ENCODE assay signal across 21 cellular contexts in genomic region chr7:188727-189500, GRCh38.
"Had no signal": no experiment of that assay in that cellular context is flagged by ENCODE, and none has a peak within 500 bp of the region (broad histone marks: within the 10 kb centered on the region; RNA-seq: fewer than 3 reads in every experiment).

No MANE protein-coding gene starts in this region.

- H3K36me3 ChIP-seq: heart right ventricle, upper lobe of right lung had no signal

- H3K27ac Mint-ChIP-seq: activated B cell treated with CpG ODN at 0.5 μM for 24 hours; activated CD4-positive, alpha-beta memory T cell treated with anti-CD3 and anti-CD28 coated beads for 36 hours; activated naive CD4-positive, alpha-beta T cell treated with anti-CD3 and anti-CD28 coated beads, Interleukin-2, amount 10 ng/mL, durations not matched to agents 7 days and 5 days; natural killer cell treated with Interleukin-12 subunit alpha and Interleukin-12 subunit beta and Interleukin-15 and Interleukin-18, amount 100 ng/mL, for 72 hours; T-helper 1 cell treated with Interleukin-12 subunit alpha and Interleukin-12 subunit beta and Interleukin-4 antibody, amounts not matched to agents 30 μg/mL and 1 μg/mL, for 36 hours had no signal

- H3K36me3 Mint-ChIP-seq: activated naive CD4-positive, alpha-beta T cell treated with anti-CD3 and anti-CD28 coated beads, Interleukin-2, amount 10 ng/mL, durations not matched to agents 7 days and 5 days; natural killer cell treated with Interleukin-12 subunit alpha and Interleukin-12 subunit beta and Interleukin-15 and Interleukin-18, amount 100 ng/mL, for 72 hours had no signal

- H3K4me3 ChIP-seq: coronary artery, heart right ventricle, upper lobe of right lung had no signal

- DNase-seq: activated B cell treated with CpG ODN at 0.5 μM for 24 hours; activated CD4-positive, alpha-beta memory T cell treated with anti-CD3 and anti-CD28 coated beads for 36 hours; activated CD4-positive, alpha-beta T cell treated with anti-CD3 and anti-CD28 coated beads for 48 hours; activated naive CD4-positive, alpha-beta T cell treated with anti-CD3 and anti-CD28 coated beads, Interleukin-2, amount 10 ng/mL, durations not matched to agents 7 days and 5 days; activated T-cell treated with anti-CD3 and anti-CD28 coated beads, Interleukin-2, amount 50 U/mL, for 48 hours; amygdala; cerebellar nuclear complex; heart right ventricle; left ventricle myocardium superior; mammary epithelial cell; nucleus accumbens; stimulated activated CD4-positive, alpha-beta T cell treated with anti-CD3 and anti-CD28 coated beads, Interleukin-12 subunit alpha, Interleukin-12 subunit beta, amount 100 ng/mL, for 4 hours; stimulated activated CD4-positive, alpha-beta T cell treated with anti-CD3 and anti-CD28 coated beads, Interleukin-4, amount 100 ng/mL, for 4 hours; stimulated activated naive CD8-positive, alpha-beta T cell treated with anti-CD3 and anti-CD28 coated beads, Interleukin-15, Interleukin-2, amounts not matched to agents 100 U/mL and 50 U/mL, for 24 hours; T1000; upper lobe of right lung had no signal

- H3K27me3 ChIP-seq: upper lobe of right lung had no signal

- ATAC-seq: heart right ventricle; left ventricle myocardium superior; natural killer cell treated with Interleukin-12 subunit alpha and Interleukin-12 subunit beta and Interleukin-15 and Interleukin-18, amount 100 ng/mL, for 72 hours; right cardiac atrium; stimulated activated naive CD8-positive, alpha-beta T cell treated with anti-CD3 and anti-CD28 coated beads, Interleukin-15, Interleukin-2, amounts not matched to agents 100 U/mL and 50 U/mL, for 24 hours; upper lobe of right lung had no signal

- H3K9ac ChIP-seq: parathyroid adenoma had no signal

- H3K4me3 Mint-ChIP-seq: activated B cell treated with CpG ODN at 0.5 μM for 24 hours; activated CD4-positive, alpha-beta memory T cell treated with anti-CD3 and anti-CD28 coated beads for 36 hours; activated naive CD4-positive, alpha-beta T cell treated with anti-CD3 and anti-CD28 coated beads, Interleukin-2, amount 10 ng/mL, durations not matched to agents 7 days and 5 days; natural killer cell treated with Interleukin-12 subunit alpha and Interleukin-12 subunit beta and Interleukin-15 and Interleukin-18, amount 100 ng/mL, for 72 hours; T-helper 1 cell treated with Interleukin-12 subunit alpha and Interleukin-12 subunit beta and Interleukin-4 antibody, amounts not matched to agents 30 μg/mL and 1 μg/mL, for 36 hours had no signal

- H3K27ac ChIP-seq: coronary artery, heart right ventricle, parathyroid adenoma, upper lobe of right lung had no signal

- H3K9me3 ChIP-seq: upper lobe of right lung had no signal

- H3K9me3 Mint-ChIP-seq: activated B cell treated with CpG ODN at 0.5 μM for 24 hours; activated CD4-positive, alpha-beta memory T cell treated with anti-CD3 and anti-CD28 coated beads for 36 hours; activated naive CD4-positive, alpha-beta T cell treated with anti-CD3 and anti-CD28 coated beads, Interleukin-2, amount 10 ng/mL, durations not matched to agents 7 days and 5 days; natural killer cell treated with Interleukin-12 subunit alpha and Interleukin-12 subunit beta and Interleukin-15 and Interleukin-18, amount 100 ng/mL, for 72 hours; T-helper 1 cell treated with Interleukin-12 subunit alpha and Interleukin-12 subunit beta and Interleukin-4 antibody, amounts not matched to agents 30 μg/mL and 1 μg/mL, for 36 hours had no signal
